Comparison of ENCODE assay signal across 1 cellular context in genomic region chr10:73043766-73044377, GRCh38.
TF ChIP-seq lines count a peak whose summit lies in the region.

No MANE protein-coding gene starts in this region.

TF ChIP-seq in K562, 482 proteins besides CTCF, POLR2A, EP300 and RAD21:
- TF ChIP-seq PBX2 (CRISPR knock-in tag; IDR thresholded peaks at IDR 0.05; ENCODE audit: low read depth) (no peak), PBX2 (tag; conservative IDR thresholded peaks at IDR 0.05; ENCODE audit: low read depth) (peak; percentile 78), PHF8 (IDR thresholded peaks at IDR 0.05; ENCODE audit: borderline replicate concordance, low read length) (no peak), MEIS2 (IDR thresholded peaks at IDR 0.05; ENCODE audit: partially characterized antibody) (peak; percentile 62), ZNF408 (CRISPR knock-in tag; IDR thresholded peaks at IDR 0.05; ENCODE audit: low read depth) (no peak), GATAD2B (IDR thresholded peaks at IDR 0.05; ENCODE audit: borderline replicate concordance) (no peak), ZNF507 (tag; conservative IDR thresholded peaks at IDR 0.05) (no peak), ZFP1 (CRISPR knock-in tag; IDR thresholded peaks at IDR 0.05) (no peak)
- TF ChIP-seq, protein P1, sequence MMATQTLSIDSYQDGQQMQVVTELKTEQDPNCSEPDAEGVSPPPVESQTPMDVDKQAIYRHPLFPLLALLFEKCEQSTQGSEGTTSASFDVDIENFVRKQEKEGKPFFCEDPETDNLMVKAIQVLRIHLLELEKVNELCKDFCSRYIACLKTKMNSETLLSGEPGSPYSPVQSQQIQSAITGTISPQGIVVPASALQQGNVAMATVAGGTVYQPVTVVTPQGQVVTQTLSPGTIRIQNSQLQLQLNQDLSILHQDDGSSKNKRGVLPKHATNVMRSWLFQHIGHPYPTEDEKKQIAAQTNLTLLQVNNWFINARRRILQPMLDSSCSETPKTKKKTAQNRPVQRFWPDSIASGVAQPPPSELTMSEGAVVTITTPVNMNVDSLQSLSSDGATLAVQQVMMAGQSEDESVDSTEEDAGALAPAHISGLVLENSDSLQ (IDR thresholded peaks at IDR 0.05): peak; percentile 45; the same call in 1 of the 2 replicates
TF ChIP-seq in K562: peak in this region for 3.
